ENCODE assay signal across 13 cellular contexts in the genomic region with DNA sequence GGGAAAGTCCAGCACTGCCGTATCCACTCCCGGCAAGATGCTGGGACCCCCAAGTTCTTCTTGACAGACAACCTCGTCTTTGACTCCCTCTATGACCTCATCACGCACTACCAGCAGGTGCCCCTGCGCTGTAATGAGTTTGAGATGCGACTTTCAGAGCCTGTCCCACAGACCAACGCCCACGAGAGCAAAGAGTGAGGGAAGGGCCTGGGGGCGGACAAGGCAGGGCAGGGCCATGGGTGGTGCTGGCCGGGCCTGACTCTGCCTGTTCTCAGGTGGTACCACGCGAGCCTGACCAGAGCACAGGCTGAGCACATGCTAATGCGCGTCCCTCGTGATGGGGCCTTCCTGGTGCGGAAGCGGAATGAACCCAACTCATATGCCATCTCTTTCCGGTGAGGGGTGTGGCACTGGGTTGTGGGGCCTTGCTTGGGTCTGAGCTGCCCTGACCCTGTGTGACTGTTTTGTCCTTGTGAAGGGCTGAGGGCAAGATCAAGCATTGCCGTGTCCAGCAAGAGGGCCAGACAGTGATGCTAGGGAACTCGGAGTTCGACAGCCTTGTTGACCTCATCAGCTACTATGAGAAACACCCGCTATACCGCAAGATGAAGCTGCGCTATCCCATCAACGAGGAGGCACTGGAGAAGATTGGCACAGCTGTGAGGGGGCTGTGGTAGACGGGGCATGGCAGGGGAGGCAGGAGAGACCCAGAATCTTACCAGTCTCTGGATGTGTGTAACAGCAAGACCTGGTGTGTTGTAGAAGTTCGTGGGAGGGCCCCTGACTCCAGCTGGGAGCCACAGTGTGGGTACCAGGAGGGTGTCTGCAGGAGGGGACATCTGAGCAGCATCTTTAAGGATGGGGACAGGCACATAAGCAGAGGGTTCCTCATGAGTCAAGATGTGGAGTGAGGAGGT. TPM values are rescaled to one million over a fixed set of nuclear protein-coding genes. Genes with fewer than 3 reads are reported as not detected.
DNase-seq lines count a peak whose midpoint lies in the region; ATAC-seq and TF ChIP-seq lines count a peak whose summit lies in the region.
"Had no signal": no experiment of that assay in that cellular context is flagged by ENCODE, and none has a peak within 500 bp of the region (broad histone marks: within the 10 kb centered on the region; RNA-seq: fewer than 3 reads in every experiment).

No MANE protein-coding gene starts in this region.

- H3K27me3 Mint-ChIP-seq in dendritic cell treated with granulocyte-macrophage colony-stimulating factor and Interleukin-4, amounts not matched to agents 40 ng/mL and 50 ng/mL, for 4 days, result peaks cover 49% of the 10 kb centered on the region

- no peaks in the 10 kb centered on the region for H3K9me3 Mint-ChIP-seq in dendritic cell treated with granulocyte-macrophage colony-stimulating factor and Interleukin-4, amounts not matched to agents 40 ng/mL and 50 ng/mL, for 4 days

- H3K9me3 ChIP-seq in Peyer's patch (no peaks in the 10 kb centered on the region), spleen (no peaks in the 10 kb centered on the region)
- H3K9me3 ChIP-seq: upper lobe of left lung had no signal

- H3K27me3 ChIP-seq in Peyer's patch (no peaks in the 10 kb centered on the region), spleen (replicated peaks in 1 of 7) (no peaks in the 10 kb centered on the region)
- H3K27me3 ChIP-seq: upper lobe of left lung had no signal

- H3K36me3 ChIP-seq in Peyer's patch, result peaks cover 0 to 90% (median 3%) of the 10 kb centered on the region in 3 donors
- H3K36me3 ChIP-seq in spleen, result peaks cover 0 to 100% (median 86%) of the 10 kb centered on the region in 6 donors

- H3K4me1 ChIP-seq in Peyer's patch (peaks cover 0 to 6% (median 4%) of the 10 kb centered on the region in 4 donors), spleen (peaks cover 0 to 36% (median 8%) of the 10 kb centered on the region in 6 donors)

- DNase-seq in activated effector memory CD4-positive, alpha-beta T cell treated with anti-CD3 and anti-CD28 coated beads, Interleukin-2, amount 50 U/mL, for 16 hours, result peak; percentile 55
- DNase-seq in activated effector memory CD4-positive, alpha-beta T cell treated with Interleukin-2 at 50 U/mL for 16 hours, result no peak
- DNase-seq in Peyer's patch, result peak in 2 of 3 donors; percentile 37 to 40
- peak; percentile 62 for DNase-seq in spleen
- DNase-seq in retina, result no peak
- no peak for DNase-seq in GM19238 (ENCODE audit: insufficient read length, low spot score)
- DNase-seq: foreskin melanocyte, mesendoderm, NCI-H1436, PC-3, upper lobe of left lung had no signal

- H3K27ac ChIP-seq in Peyer's patch, result no peak overlapping the region
- H3K27ac ChIP-seq in spleen, result no peak overlapping the region

- intact Hi-C loops in dendritic cell treated with granulocyte-macrophage colony-stimulating factor and Interleukin-4, amounts not matched to agents 40 ng/mL and 50 ng/mL, for 4 days (cut with micrococcal nuclease), result no loop called here
- intact Hi-C loops in spleen (cut with DNase I; ENCODE audit: low total_unique reads), result no loop called here

- 92 to 97% (median 93%) methylated on average over 26 to 27 of the region's 27 CpGs for WGBS in spleen, 5 donors

- H3K4me1 Mint-ChIP-seq in dendritic cell treated with granulocyte-macrophage colony-stimulating factor and Interleukin-4, amounts not matched to agents 40 ng/mL and 50 ng/mL, for 4 days (ENCODE audit: low read depth), result no peaks in the 10 kb centered on the region

- no peak for TF ChIP-seq POLR2A in Peyer's patch (IDR thresholded peaks at IDR 0.05)
- no peak for TF ChIP-seq POLR2A in spleen (IDR thresholded peaks at IDR 0.05)

- peak overlapping the region; percentile 13 for H3K27ac Mint-ChIP-seq in dendritic cell treated with granulocyte-macrophage colony-stimulating factor and Interleukin-4, amounts not matched to agents 40 ng/mL and 50 ng/mL, for 4 days

- no peak for TF ChIP-seq CTCF in Peyer's patch (IDR thresholded peaks at IDR 0.05)
- TF ChIP-seq CTCF in spleen (IDR thresholded peaks at IDR 0.05 in 8 of 11, conservative IDR thresholded peaks at IDR 0.05 in 3 of 11), result no peak

- no peaks in the 10 kb centered on the region for H3K36me3 Mint-ChIP-seq in dendritic cell treated with granulocyte-macrophage colony-stimulating factor and Interleukin-4, amounts not matched to agents 40 ng/mL and 50 ng/mL, for 4 days (ENCODE audit: low read depth)

- no peak for ATAC-seq in HG03565 (IDR thresholded peaks at IDR 0.05; ENCODE audit: unreplicated experiment)
- ATAC-seq: PC-3 had no signal

- H3K4me3 Mint-ChIP-seq in dendritic cell treated with granulocyte-macrophage colony-stimulating factor and Interleukin-4, amounts not matched to agents 40 ng/mL and 50 ng/mL, for 4 days, result no peak overlapping the region

- no peak overlapping the region for H3K4me3 ChIP-seq in Peyer's patch
- no peak overlapping the region for H3K4me3 ChIP-seq in spleen
- H3K4me3 ChIP-seq: upper lobe of left lung had no signal

RNA-seq across cellular contexts. Expression of a gene that starts 29.1 kb away (rescaled TPM):
- 100 to 1,000 TPM in 3 of 4 donors, 10 to 100 TPM in 1; 93.0 to 357 (median 191) TPM for total RNA-seq in Peyer's patch
- 100 to 1,000 TPM in 6 of 7 donors, 10 to 100 TPM in 1; 96.7 to 144 (median 134) TPM for total RNA-seq in spleen
- 10 to 100 TPM; 28.0 to 51.3 (median 29.3) TPM for polyA plus RNA-seq in spleen

Comparison
In these comparisons a context has a peak if more than half of its experiments do, and no peak if none do; other contexts are left out.
1. DNase-seq: peak in activated effector memory CD4-positive, alpha-beta T cell treated with anti-CD3 and anti-CD28 coated beads, Interleukin-2, amount 50 U/mL, for 16 hours (single experiment), Peyer's patch (2 of 3) and spleen (single experiment); none in activated effector memory CD4-positive, alpha-beta T cell treated with Interleukin-2 at 50 U/mL for 16 hours (single experiment), retina (single experiment) and GM19238 (single experiment).